18 cellular contexts compared by ENCODE assay signal in the genomic region with DNA sequence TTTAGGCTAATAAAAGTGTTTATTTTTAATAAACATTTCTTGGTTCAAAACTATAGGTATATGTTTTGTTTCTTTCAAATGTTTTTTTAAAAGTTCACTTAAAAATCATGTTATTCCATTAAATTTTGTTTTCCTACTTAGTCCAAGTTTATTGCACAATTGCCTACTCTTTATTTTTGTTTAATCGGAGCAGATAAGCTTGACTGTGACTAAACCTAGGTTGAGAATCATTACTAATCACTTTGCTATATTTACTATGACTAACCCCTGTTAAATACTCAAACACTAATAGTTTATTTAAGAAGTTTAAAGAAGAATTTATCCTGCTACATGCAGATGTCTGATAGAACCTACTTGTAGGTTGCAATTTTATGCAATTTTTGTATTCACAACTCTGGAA. TPM values are rescaled to one million over a fixed set of nuclear protein-coding genes. Genes with fewer than 3 reads are reported as not detected.
DNase-seq lines count a peak whose midpoint lies in the region; ATAC-seq, FAIRE-seq and TF ChIP-seq lines count a peak whose summit lies in the region.
"Had no signal": no experiment of that assay in that cellular context is flagged by ENCODE, and none has a peak within 500 bp of the region (broad histone marks: within the 10 kb centered on the region; RNA-seq: fewer than 3 reads in every experiment).

No MANE protein-coding gene starts in this region.

- peaks cover 14% of the 10 kb centered on the region for H3K4me1 ChIP-seq in A549
- H3K4me1 ChIP-seq in HUES48 (ENCODE audit: control insufficient read depth, insufficient read depth, low read length), result peaks cover 52% of the 10 kb centered on the region
- peaks cover 5% of the 10 kb centered on the region for H3K4me1 ChIP-seq in mammary epithelial cell (ENCODE audit: insufficient read depth, low read length)
- peaks cover 2 to 5% of the 10 kb centered on the region in 2 donors for H3K4me1 ChIP-seq in kidney (ENCODE audit: control insufficient read depth in 1 of 2, insufficient read depth in 1 of 2, low read depth in 1 of 2, low read length in 2 of 2)
- no peaks in the 10 kb centered on the region; the same call in 1 of the 2 replicates for H3K4me1 ChIP-seq in BE2C

- H3K9me3 ChIP-seq in A549 (no peaks in the 10 kb centered on the region), HUES48 (ENCODE audit: control insufficient read depth, insufficient read depth, low read length) (no peaks in the 10 kb centered on the region), mammary epithelial cell (replicated peaks; ENCODE audit: insufficient read depth, low read length) (no peaks in the 10 kb centered on the region), kidney (ENCODE audit: control insufficient read depth in 1 of 2, low read length in 2 of 2) (no peaks in the 10 kb centered on the region), BE2C (no peaks in the 10 kb centered on the region)
- H3K9me3 ChIP-seq: Peyer's patch had no signal

- peak in 1 of 2 experiments; percentile 53; a peak in 2 of 6 replicates for ATAC-seq in A549

- no peak overlapping the region for H2AFZ ChIP-seq in mammary epithelial cell (ENCODE audit: low read depth, low read length)

- H3K4me3 ChIP-seq in A549 (no peak overlapping the region), HUES48 (ENCODE audit: low read depth, low read length) (no peak overlapping the region), mammary epithelial cell (replicated peaks in 1 of 3; ENCODE audit: insufficient read depth in 1 of 3, low read depth in 2 of 3, low read length in 3 of 3) (no peak overlapping the region), kidney (ENCODE audit: low read length in 2 of 2) (no peak overlapping the region), BE2C (ENCODE audit: low read depth, low read length) (no peak overlapping the region)
- H3K4me3 ChIP-seq: Peyer's patch had no signal

- H3K36me3 ChIP-seq in HUES48 (ENCODE audit: control insufficient read depth, insufficient read depth, low read length) (no peaks in the 10 kb centered on the region), mammary epithelial cell (ENCODE audit: insufficient read depth, low read length) (no peaks in the 10 kb centered on the region), kidney (ENCODE audit: control insufficient read depth in 1 of 2, insufficient read depth in 2 of 2, low read length in 2 of 2) (no peaks in the 10 kb centered on the region), BE2C (no peaks in the 10 kb centered on the region)
- H3K36me3 ChIP-seq: Peyer's patch had no signal

- intact Hi-C loops in mammary epithelial cell (cut with micrococcal nuclease) (no loop called here), kidney (cut with DNase I) (no loop called here)

- no TSS peak for BruUV-seq in mammary epithelial cell (replicated peaks; lab: Mats Ljungman, UMichigan)

- POLR2A ChIA-PET in A549 (lab: Yijun Ruan, JAX), result no interaction called here

- no peaks in the 10 kb centered on the region for H3K27me3 ChIP-seq in HUES48 (ENCODE audit: control insufficient read depth, insufficient read depth, low read length)
- H3K27me3 ChIP-seq in mammary epithelial cell (ENCODE audit: insufficient read depth, low read length), result no peaks in the 10 kb centered on the region
- no peaks in the 10 kb centered on the region for H3K27me3 ChIP-seq in BE2C
- H3K27me3 ChIP-seq: Peyer's patch had no signal

- peaks cover 86% of the 10 kb centered on the region for H3K79me2 ChIP-seq in mammary epithelial cell (ENCODE audit: insufficient read depth, low read length)

- no peak for TF ChIP-seq CTCF in A549 (IDR thresholded peaks at IDR 0.05)
- no peak for TF ChIP-seq CTCF in mammary epithelial cell (conservative IDR thresholded peaks at IDR 0.05 in 1 of 2, IDR thresholded peaks at IDR 0.05 in 1 of 2; ENCODE audit: extremely low read depth in 1 of 2, insufficient read depth in 1 of 2, low read depth in 1 of 2, low read length in 2 of 2)
- no peak for TF ChIP-seq CTCF in kidney (IDR thresholded peaks at IDR 0.05; ENCODE audit: borderline replicate concordance, extremely low read depth, insufficient read depth)
- no peak for TF ChIP-seq CTCF in BE2C (IDR thresholded peaks at IDR 0.05; ENCODE audit: low read depth, low read length)

- H3K27ac ChIP-seq in A549, result no peak overlapping the region
- peak overlapping the region; percentile 95 for H3K27ac ChIP-seq in HUES48 (ENCODE audit: low read depth, low read length)
- no peak overlapping the region for H3K27ac ChIP-seq in mammary epithelial cell (ENCODE audit: insufficient read depth, low read depth, low read length)
- H3K27ac ChIP-seq in kidney (ENCODE audit: low read depth in 2 of 2, low read length in 2 of 2), result no peak overlapping the region
- H3K27ac ChIP-seq: HL-60, Peyer's patch had no signal

- H3K4me2 ChIP-seq in A549 (peak overlapping the region; percentile 44), mammary epithelial cell (ENCODE audit: insufficient read depth, low read depth, low read length) (peak overlapping the region; percentile 18)

- dilution Hi-C loops in mammary epithelial cell (cut with HindIII; ENCODE audit: low sequenced_read_pairs), result no loop called here

- no peak for TF ChIP-seq POLR2A in A549 (IDR thresholded peaks at IDR 0.05; ENCODE audit: low read length)

- no peak overlapping the region for H3K9ac ChIP-seq in HUES48 (ENCODE audit: low read depth, low read length)
- no peak overlapping the region for H3K9ac ChIP-seq in mammary epithelial cell (ENCODE audit: insufficient read depth, low read length)
- no peak overlapping the region for H3K9ac ChIP-seq in kidney (ENCODE audit: low read length in 2 of 2)

- no peaks in the 10 kb centered on the region for H4K20me1 ChIP-seq in mammary epithelial cell (ENCODE audit: insufficient read depth, low read length)

- DNase-seq in A549 (ENCODE audit: low read depth in 1 of 2, low spot score in 1 of 2) (no peak), mammary epithelial cell (peak; percentile 45), kidney (no peak), HuH-7 (ENCODE audit: low spot score) (no peak), BE2C (no peak), hippocampal formation (lab: John Stamatoyannopoulos, UW) (no peak), NCI-H146 treated with DMSO at 0.1 percent for 48 hours (lab: John Stamatoyannopoulos, UW; ENCODE audit: unreplicated experiment) (no peak)
- DNase-seq: ACHN; activated naive CD4-positive, alpha-beta T cell treated with anti-CD3 and anti-CD28 coated beads, Interleukin-2, amount 10 ng/mL, durations not matched to agents 7 days and 5 days; cortex of kidney; DMS53; NCI-H524 treated with DMSO at 0.1 percent for 48 hours; Peyer's patch; trophoblast cell had no signal

- no peak for TF ChIP-seq EP300 in A549 (IDR thresholded peaks at IDR 0.05)

- CTCF ChIA-PET in A549 (lab: Yijun Ruan, JAX), result interaction anchor here (1.4 kb wide), 1 partner anchor 360 kb away, joined by 3 read pairs; no protein-coding TSS in a partner anchor
- CTCF ChIA-PET in mammary epithelial cell (lab: Charles Lee; ENCODE audit: low non-redundant PET), result interaction anchor here (0.7 kb wide), 1 partner anchor 128 kb away, joined by 5 read pairs; no protein-coding TSS in a partner anchor

- FAIRE-seq in A549 (lab: Jason Lieb, UNC), result no peak
- peak; percentile 82 for FAIRE-seq in kidney (lab: Jason Lieb, UNC)
- FAIRE-seq: GM12892, H1 had no signal

- TF ChIP-seq RAD21 in A549 (conservative IDR thresholded peaks at IDR 0.05 in 1 of 2, IDR thresholded peaks at IDR 0.05 in 1 of 2), result no peak

- 0% methylated on average over 1 of the region's 1 CpG for WGBS in A549 (ENCODE audit: missing lambda C conversion rate)
- 0% methylated on average over 1 of the region's 1 CpG for WGBS in mammary epithelial cell (ENCODE audit: low coverage, missing lambda C conversion rate)

- in situ Hi-C loops in mammary epithelial cell (cut with MboI; ENCODE audit: low sequenced_read_pairs in 2 of 2), result no loop called here

TF ChIP-seq in A549, 52 proteins besides CTCF, POLR2A, EP300 and RAD21:
- TF ChIP-seq CEBPB (IDR thresholded peaks at IDR 0.05) (peak; percentile 44 to 78; a peak in 3 of 4 replicates), GATA3 (IDR thresholded peaks at IDR 0.05; ENCODE audit: borderline replicate concordance) (no peak), KDM5A (IDR thresholded peaks at IDR 0.05) (no peak), HOXB13 (CRISPR knock-in tag; IDR thresholded peaks at IDR 0.05; ENCODE audit: low read depth) (no peak), NFE2L2 (conservative IDR thresholded peaks at IDR 0.05; ENCODE audit: low read length) (no peak), EHF (CRISPR knock-in tag; IDR thresholded peaks at IDR 0.05) (no peak), ZFP36 (IDR thresholded peaks at IDR 0.05; ENCODE audit: borderline replicate concordance, partially characterized antibody) (no peak), FOSL2 (IDR thresholded peaks at IDR 0.05) (0 out of 2 replicates have a peak, but pooled peaks have one; percentile 19), FOSL2 (CRISPR knock-in tag; IDR thresholded peaks at IDR 0.05) (peak; percentile 36)
- TF ChIP-seq, protein P1, sequence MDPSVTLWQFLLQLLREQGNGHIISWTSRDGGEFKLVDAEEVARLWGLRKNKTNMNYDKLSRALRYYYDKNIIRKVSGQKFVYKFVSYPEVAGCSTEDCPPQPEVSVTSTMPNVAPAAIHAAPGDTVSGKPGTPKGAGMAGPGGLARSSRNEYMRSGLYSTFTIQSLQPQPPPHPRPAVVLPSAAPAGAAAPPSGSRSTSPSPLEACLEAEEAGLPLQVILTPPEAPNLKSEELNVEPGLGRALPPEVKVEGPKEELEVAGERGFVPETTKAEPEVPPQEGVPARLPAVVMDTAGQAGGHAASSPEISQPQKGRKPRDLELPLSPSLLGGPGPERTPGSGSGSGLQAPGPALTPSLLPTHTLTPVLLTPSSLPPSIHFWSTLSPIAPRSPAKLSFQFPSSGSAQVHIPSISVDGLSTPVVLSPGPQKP (IDR thresholded peaks at IDR 0.05; ENCODE audit: low read depth, low read length), result no peak

RNA-seq across cellular contexts. Expression of a gene that starts 18.8 kb away (rescaled TPM):
- polyA plus RNA-seq in A549 (2011; rRNA removed) (13.4 and 14.0 TPM in 2 replicates), A549 (2017; fragmentation: RNase III; extraction: RNeasy Plus Mini Kit Qiagen cat#74134 plus additional on column Dnase treatment) (7.3 to 7.7 TPM (median 7.3 TPM) in 3 replicates), mammary epithelial cell (12.0 TPM), kidney (ENCODE audit: insufficient read depth, low read depth, low replicate concordance) (13.0 TPM)
- polyA plus RNA-seq in A549 (2012; cell fraction: cytosol; rRNA removed), result 3.9 and 4.3 TPM in 2 replicates
- 8.6 and 13.0 TPM in 2 replicates for polyA plus RNA-seq in A549 (2012; cell fraction: nucleus; rRNA removed)
- 19.1 and 19.4 TPM in 2 replicates for polyA minus RNA-seq in A549 (2011; rRNA and poly(A)+ RNA removed)
- total RNA-seq in mammary epithelial cell (10 to 100 TPM; 44.4 to 54.0 TPM), kidney (52.8 TPM)
- 39.8 TPM for polyA minus RNA-seq in mammary epithelial cell
- 16.4 TPM for polyA plus RNA-seq in BE2C (2012; ENCODE audit: insufficient read depth, insufficient read length, low read depth)
